ENCODE assay signal across 8 cellular contexts in genomic region chr12:74490390-74491064, GRCh38. TPM values are rescaled to one million over a fixed set of nuclear protein-coding genes. Genes with fewer than 3 reads are reported as not detected.
DNase-seq lines count a peak whose midpoint lies in the region; ATAC-seq and TF ChIP-seq lines count a peak whose summit lies in the region.

No MANE protein-coding gene starts in this region.

- H3K36me3 Mint-ChIP-seq in CD4-positive, alpha-beta T cell (ENCODE audit: low read depth), result no peaks in the 10 kb centered on the region

- ATAC-seq in CD4-positive, alpha-beta T cell (ENCODE audit: poor library complexity), result no peak
- peak; percentile 86 for ATAC-seq in GM18907 (IDR thresholded peaks at IDR 0.05; ENCODE audit: unreplicated experiment)
- ATAC-seq in HG02943 (IDR thresholded peaks at IDR 0.05; ENCODE audit: low read depth, unreplicated experiment), result peak; percentile 77
- 0 out of 3 replicates have a peak, but pooled peaks have one; percentile 33 for ATAC-seq in RWPE2 (ENCODE audit: low read depth)

- no peaks in the 10 kb centered on the region for H3K27me3 ChIP-seq in CD4-positive, alpha-beta T cell (ENCODE audit: control insufficient read depth, insufficient read depth, low read length)
- H3K27me3 ChIP-seq in RWPE2 (ENCODE audit: insufficient read depth, poor library complexity, severe bottlenecking), result peaks cover 3% of the 10 kb centered on the region

- DNase-seq in CD4-positive, alpha-beta T cell, result no peak
- DNase-seq in RWPE2 (ENCODE audit: low spot score) (no peak), H4 (ENCODE audit: low spot score) (no peak), DMS 273 treated with DMSO at 0.1 percent for 48 hours (lab: John Stamatoyannopoulos, UW) (no peak), NCI-H2081 (lab: John Stamatoyannopoulos, UW) (no peak)
- DNase-seq in stimulated activated CD4-positive, alpha-beta T cell treated with anti-CD3 and anti-CD28 coated beads, Interleukin-4, amount 100 ng/mL, for 4 hours, result no peak

- CTCF ChIA-PET in CD4-positive, alpha-beta T cell (lab: Charles Lee), result interaction anchor here (1.1 kb wide), 1 partner anchor 29 kb away, joined by 3 read pairs; no protein-coding TSS in a partner anchor

- TF ChIP-seq CTCF in CD4-positive, alpha-beta T cell (IDR thresholded peaks at IDR 0.05), result no peak
- no peak for TF ChIP-seq CTCF in RWPE2 (IDR thresholded peaks at IDR 0.05; ENCODE audit: poor library complexity, severe bottlenecking)

- H3K4me1 Mint-ChIP-seq in CD4-positive, alpha-beta T cell (ENCODE audit: low read depth), result peaks cover 12% of the 10 kb centered on the region

- peak overlapping the region; percentile 2 for H3K4me3 ChIP-seq in RWPE2 (ENCODE audit: severe bottlenecking)

- peak overlapping the region; percentile 39 for H3K4me3 Mint-ChIP-seq in CD4-positive, alpha-beta T cell

- no peaks in the 10 kb centered on the region for H3K36me3 ChIP-seq in RWPE2 (ENCODE audit: low read depth)

- H3K27ac Mint-ChIP-seq in CD4-positive, alpha-beta T cell, result no peak overlapping the region

- no peaks in the 10 kb centered on the region for H3K27me3 Mint-ChIP-seq in CD4-positive, alpha-beta T cell

- POLR2A ChIA-PET in CD4-positive, alpha-beta T cell (lab: Charles Lee), result interaction anchor here (2.1 kb wide), 1 partner anchor 48 kb away, joined by 5 read pairs; no protein-coding TSS in a partner anchor

- no peaks in the 10 kb centered on the region for H3K4me1 ChIP-seq in RWPE2 (ENCODE audit: insufficient read depth, poor library complexity, severe bottlenecking)

- no peaks in the 10 kb centered on the region for H3K9me3 Mint-ChIP-seq in CD4-positive, alpha-beta T cell

- no peaks in the 10 kb centered on the region for H3K9me3 ChIP-seq in CD4-positive, alpha-beta T cell (ENCODE audit: control insufficient read depth, low read length)
- no peaks in the 10 kb centered on the region for H3K9me3 ChIP-seq in RWPE2 (ENCODE audit: severe bottlenecking)

- intact Hi-C loops in CD4-positive, alpha-beta T cell (cut with DNase I, micrococcal nuclease), result no loop called here

- no peak overlapping the region for H3K27ac ChIP-seq in CD4-positive, alpha-beta T cell (ENCODE audit: low read depth, low read length)
- H3K27ac ChIP-seq in RWPE2 (ENCODE audit: poor library complexity, severe bottlenecking), result no peak overlapping the region

RNA-seq across cellular contexts. Expression of gene ATXN7L3B, which starts 47.1 kb away (rescaled TPM):
- 10 to 100 TPM; 46.1 to 47.7 TPM for total RNA-seq in CD4-positive, alpha-beta T cell
- total RNA-seq in H4 (2014; rRNA removed; shearing (Covaris generic)), result 21.1 and 21.4 TPM in 2 replicates
